9 cellular contexts compared by ENCODE assay signal in genomic region chr3:46935168-46935858, GRCh38. TPM values are rescaled to one million over a fixed set of nuclear protein-coding genes. Genes with fewer than 3 reads are reported as not detected.
DNase-seq lines count a peak whose midpoint lies in the region; ATAC-seq and TF ChIP-seq lines count a peak whose summit lies in the region.
"Had no signal": no experiment of that assay in that cellular context is flagged by ENCODE, and none has a peak within 500 bp of the region (broad histone marks: within the 10 kb centered on the region; RNA-seq: fewer than 3 reads in every experiment).

No MANE protein-coding gene starts in this region.

- ATAC-seq in GM19395 (IDR thresholded peaks at IDR 0.05; ENCODE audit: unreplicated experiment): no peak
- no peak for ATAC-seq in HG03159 (IDR thresholded peaks at IDR 0.05; ENCODE audit: unreplicated experiment)

- H3K4me3 ChIP-seq in WI38 (ENCODE audit: low read depth, low read length) (no peak overlapping the region), cardiac muscle cell (no peak overlapping the region)

- H3K27ac ChIP-seq in cardiac muscle cell: peak overlapping the region; percentile 95

- peaks cover 67% of the 10 kb centered on the region for H3K4me1 ChIP-seq in cardiac muscle cell (ENCODE audit: low read depth)

- no peaks in the 10 kb centered on the region for H3K9me3 ChIP-seq in cardiac muscle cell (ENCODE audit: low read depth)

- H3K27me3 ChIP-seq in cardiac muscle cell: no peaks in the 10 kb centered on the region

- peaks cover 92% of the 10 kb centered on the region for H3K36me3 Mint-ChIP-seq in activated T-cell treated with anti-CD3 and anti-CD28 coated beads, Interleukin-2, amount 50 U/mL, for 24 hours (ENCODE audit: low read depth)
- H3K36me3 Mint-ChIP-seq in progenitor cell of endocrine pancreas (ENCODE audit: insufficient read depth): peaks cover 26% of the 10 kb centered on the region

- H3K27me3 Mint-ChIP-seq in activated T-cell treated with anti-CD3 and anti-CD28 coated beads, Interleukin-2, amount 50 U/mL, for 24 hours: no peaks in the 10 kb centered on the region
- H3K27me3 Mint-ChIP-seq in progenitor cell of endocrine pancreas: no peaks in the 10 kb centered on the region
- H3K27me3 Mint-ChIP-seq: activated naive CD8-positive, alpha-beta T cell had no signal

- peak overlapping the region; percentile 42 for H3K27ac Mint-ChIP-seq in activated T-cell treated with anti-CD3 and anti-CD28 coated beads, Interleukin-2, amount 50 U/mL, for 24 hours
- peak overlapping the region; percentile 91 for H3K27ac Mint-ChIP-seq in progenitor cell of endocrine pancreas

- H3K4me3 Mint-ChIP-seq in activated T-cell treated with anti-CD3 and anti-CD28 coated beads, Interleukin-2, amount 50 U/mL, for 24 hours: no peak overlapping the region
- no peak overlapping the region for H3K4me3 Mint-ChIP-seq in progenitor cell of endocrine pancreas (ENCODE audit: low read depth)
- H3K4me3 Mint-ChIP-seq: activated naive CD8-positive, alpha-beta T cell had no signal

- TF ChIP-seq CTCF in WI38 (IDR thresholded peaks at IDR 0.05; ENCODE audit: low read depth, low read length) (peak; percentile 94), cardiac muscle cell (IDR thresholded peaks at IDR 0.05; ENCODE audit: low read depth, low read length) (peak; percentile 83), progenitor cell of endocrine pancreas (IDR thresholded peaks at IDR 0.05; ENCODE audit: unreplicated experiment) (peak; percentile 36)

- peaks cover 73% of the 10 kb centered on the region for H3K4me1 Mint-ChIP-seq in activated T-cell treated with anti-CD3 and anti-CD28 coated beads, Interleukin-2, amount 50 U/mL, for 24 hours (ENCODE audit: low read depth)
- H3K4me1 Mint-ChIP-seq in progenitor cell of endocrine pancreas (ENCODE audit: low read depth): peaks cover 58% of the 10 kb centered on the region

- DNase-seq in activated T-cell treated with anti-CD3 and anti-CD28 coated beads, Interleukin-2, amount 50 U/mL, for 24 hours: no peak
- DNase-seq in activated T-cell treated with anti-CD3 and anti-CD28 coated beads for 4 hours (no peak), cardiac muscle cell (ENCODE audit: low read depth in 1 of 2, low spot score in 1 of 2) (peak; percentile 89 to 98), progenitor cell of endocrine pancreas (ENCODE audit: low spot score, unreplicated experiment) (no peak), NCI-H1105 treated with DMSO at 0.1 percent for 48 hours (lab: John Stamatoyannopoulos, UW) (no peak)

- H3K9me3 Mint-ChIP-seq in activated T-cell treated with anti-CD3 and anti-CD28 coated beads, Interleukin-2, amount 50 U/mL, for 24 hours: no peaks in the 10 kb centered on the region
- H3K9me3 Mint-ChIP-seq in progenitor cell of endocrine pancreas (ENCODE audit: low read depth): no peaks in the 10 kb centered on the region

- no peaks in the 10 kb centered on the region for H3K36me3 ChIP-seq in cardiac muscle cell

RNA-seq across cellular contexts. Expression of gene CCDC12, which starts 41.2 kb away (rescaled TPM):
- 43.9 and 53.8 TPM in 2 replicates for total RNA-seq in cardiac muscle cell
- 73.1 and 78.4 TPM in 2 replicates for polyA plus RNA-seq in cardiac muscle cell
- 62.3 and 64.3 TPM in 2 replicates for total RNA-seq in progenitor cell of endocrine pancreas

RNA-seq across cellular contexts. Expression of gene NBEAL2, which starts 44.2 kb away (rescaled TPM):
- total RNA-seq in cardiac muscle cell (10.6 and 14.2 TPM in 2 replicates), progenitor cell of endocrine pancreas (292 and 320 TPM in 2 replicates)
- 7.8 and 8.3 TPM in 2 replicates for polyA plus RNA-seq in cardiac muscle cell

RNA-seq across cellular contexts. Expression of gene PTH1R, which starts 57.8 kb away (rescaled TPM):
- 101 and 121 TPM in 2 replicates for total RNA-seq in cardiac muscle cell
- 112 and 164 TPM in 2 replicates for polyA plus RNA-seq in cardiac muscle cell
- 0.26 and 0.40 TPM in 2 replicates for total RNA-seq in progenitor cell of endocrine pancreas

Comparison
In these comparisons a context has a peak if more than half of its experiments do, and no peak if none do; other contexts are left out.
1. DNase-seq: peak in cardiac muscle cell (2 of 2); none in activated T-cell treated with anti-CD3 and anti-CD28 coated beads, Interleukin-2, amount 50 U/mL, for 24 hours (single experiment), activated T-cell treated with anti-CD3 and anti-CD28 coated beads for 4 hours (single experiment), progenitor cell of endocrine pancreas (single experiment) and NCI-H1105 treated with DMSO at 0.1 percent for 48 hours (single experiment).
2. CTCF ChIP-seq: peak in every context shown above with its lines; median percentile 94 in WI38; 83 in cardiac muscle cell; 36 in progenitor cell of endocrine pancreas.
3. RNA of gene NBEAL2, which starts 44.2 kb away (total RNA-seq): 292 to 320 TPM in progenitor cell of endocrine pancreas; 10.6 to 14.2 TPM in cardiac muscle cell; every median in the first group is over 10 times any median in the second.
4. RNA of gene PTH1R, which starts 57.8 kb away (total RNA-seq): 101 to 121 TPM in cardiac muscle cell; 0.26 to 0.40 TPM in progenitor cell of endocrine pancreas; every median in the first group is over 10 times any median in the second.